Comparison of ENCODE assay signal across 13 cellular contexts in the genomic region with DNA sequence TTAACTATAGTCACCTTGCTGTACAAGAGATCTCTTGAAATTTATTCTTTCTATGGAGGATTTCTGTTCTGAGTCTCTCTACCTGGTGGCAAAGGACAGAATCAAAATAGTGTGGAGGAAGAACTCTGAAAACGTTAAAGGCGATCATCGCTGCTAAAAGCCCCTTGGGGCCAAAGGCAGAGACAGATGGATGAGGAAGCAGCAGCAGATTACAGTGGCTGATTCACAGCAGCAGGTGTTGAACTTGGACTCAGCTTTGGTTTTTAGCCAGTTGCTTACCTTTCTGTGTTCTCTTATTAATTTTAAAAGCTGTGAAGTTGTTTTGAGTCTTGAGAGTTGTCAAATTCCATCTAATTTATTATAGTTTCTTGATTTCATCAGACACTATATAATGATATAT.
A peak's percentile ranks its signal among the peaks of the same experiment; 100 is the strongest.
DNase-seq lines count a peak whose midpoint lies in the region; ATAC-seq and TF ChIP-seq lines count a peak whose summit lies in the region.
"Had no signal": no experiment of that assay in that cellular context is flagged by ENCODE, and none has a peak within 500 bp of the region (broad histone marks: within the 10 kb centered on the region; RNA-seq: fewer than 3 reads in every experiment).

No MANE protein-coding gene starts in this region.

- in situ Hi-C loops in ACHN (cut with HindIII; ENCODE audit: low pct_ligation_motif_present, low pct_unique_long_range_greater_than_20kb, low sequenced_read_pairs) = no loop called here

- no peak overlapping the region for H3K4me3 ChIP-seq in WERI-Rb-1 (ENCODE audit: low read depth, low read length)
- H3K4me3 ChIP-seq: BLaER1 treated with 17β-estradiol and CSF1 and Interleukin-3, amounts not matched to agents 10 nM and 100 nM; GM23248 had no signal

- peaks cover 10% of the 10 kb centered on the region for H3K9me3 ChIP-seq in WERI-Rb-1 (ENCODE audit: severe bottlenecking)

- peak; percentile 26 for DNase-seq in DMS 273 treated with DMSO at 0.1 percent for 48 hours (lab: John Stamatoyannopoulos, UW)
- peak; percentile 24 for DNase-seq in NCI-H524 treated with DMSO at 0.1 percent for 48 hours (lab: John Stamatoyannopoulos, UW)
- peak; percentile 62 for DNase-seq in WERI-Rb-1
- no peak for DNase-seq in AG20443 (ENCODE audit: low spot score)
- no peak for DNase-seq in activated naive CD8-positive, alpha-beta T cell treated with anti-CD3 and anti-CD28 coated beads, Interleukin-2, amount 50 U/mL, for 24 hours
- no peak for DNase-seq in ACHN
- DNase-seq: CD4-positive, CD25-positive, alpha-beta regulatory T cell; DMS153; DMS79 treated with DMSO at 0.1 percent for 48 hours; EL; GM23248 had no signal

- no peaks in the 10 kb centered on the region for H3K36me3 Mint-ChIP-seq in activated naive CD8-positive, alpha-beta T cell treated with anti-CD3 and anti-CD28 coated beads, Interleukin-2, amount 50 U/mL, for 24 hours (ENCODE audit: low read depth)
- H3K36me3 Mint-ChIP-seq: CD4-positive, CD25-positive, alpha-beta regulatory T cell had no signal

- ATAC-seq in activated naive CD8-positive, alpha-beta T cell treated with anti-CD3 and anti-CD28 coated beads, Interleukin-2, amount 50 U/mL, for 24 hours = no peak
- ATAC-seq: HepG2 had no signal

- no peaks in the 10 kb centered on the region for H3K36me3 ChIP-seq in WERI-Rb-1
- H3K36me3 ChIP-seq: BLaER1 treated with 17β-estradiol and CSF1 and Interleukin-3, amounts not matched to agents 10 nM and 100 nM had no signal

- H3K4me1 Mint-ChIP-seq in activated naive CD8-positive, alpha-beta T cell treated with anti-CD3 and anti-CD28 coated beads, Interleukin-2, amount 50 U/mL, for 24 hours = no peaks in the 10 kb centered on the region
- H3K4me1 Mint-ChIP-seq: CD4-positive, CD25-positive, alpha-beta regulatory T cell had no signal

- H3K27ac ChIP-seq in WERI-Rb-1 = peak overlapping the region; percentile 34
- H3K27ac ChIP-seq: BLaER1 treated with 17β-estradiol and CSF1 and Interleukin-3, amounts not matched to agents 10 nM and 100 nM; GM23248 had no signal

- no peak overlapping the region for H3K27ac Mint-ChIP-seq in activated naive CD8-positive, alpha-beta T cell treated with anti-CD3 and anti-CD28 coated beads, Interleukin-2, amount 50 U/mL, for 24 hours
- H3K27ac Mint-ChIP-seq: CD4-positive, CD25-positive, alpha-beta regulatory T cell had no signal

- no peak overlapping the region for H3K4me3 Mint-ChIP-seq in activated naive CD8-positive, alpha-beta T cell treated with anti-CD3 and anti-CD28 coated beads, Interleukin-2, amount 50 U/mL, for 24 hours
- H3K4me3 Mint-ChIP-seq: CD4-positive, CD25-positive, alpha-beta regulatory T cell had no signal

- no peaks in the 10 kb centered on the region for H3K27me3 Mint-ChIP-seq in activated naive CD8-positive, alpha-beta T cell treated with anti-CD3 and anti-CD28 coated beads, Interleukin-2, amount 50 U/mL, for 24 hours
- H3K27me3 Mint-ChIP-seq: CD4-positive, CD25-positive, alpha-beta regulatory T cell had no signal

- peaks cover 22% of the 10 kb centered on the region for H3K9me3 Mint-ChIP-seq in activated naive CD8-positive, alpha-beta T cell treated with anti-CD3 and anti-CD28 coated beads, Interleukin-2, amount 50 U/mL, for 24 hours

- no peak for TF ChIP-seq CTCF in WERI-Rb-1 (IDR thresholded peaks at IDR 0.05; ENCODE audit: low read depth, low read length)

- no peaks in the 10 kb centered on the region for H3K27me3 ChIP-seq in WERI-Rb-1 (ENCODE audit: insufficient read depth, low read depth, severe bottlenecking)
- H3K27me3 ChIP-seq: BLaER1 treated with 17β-estradiol and CSF1 and Interleukin-3, amounts not matched to agents 10 nM and 100 nM had no signal

Comparison
In these comparisons a context has a peak if more than half of its experiments do, and no peak if none do; other contexts are left out.
1. DNase-seq: peak in DMS 273 treated with DMSO at 0.1 percent for 48 hours (single experiment), NCI-H524 treated with DMSO at 0.1 percent for 48 hours (single experiment) and WERI-Rb-1 (single experiment); none in AG20443 (single experiment), activated naive CD8-positive, alpha-beta T cell treated with anti-CD3 and anti-CD28 coated beads, Interleukin-2, amount 50 U/mL, for 24 hours (single experiment) and ACHN (single experiment).